In the genomic region with DNA sequence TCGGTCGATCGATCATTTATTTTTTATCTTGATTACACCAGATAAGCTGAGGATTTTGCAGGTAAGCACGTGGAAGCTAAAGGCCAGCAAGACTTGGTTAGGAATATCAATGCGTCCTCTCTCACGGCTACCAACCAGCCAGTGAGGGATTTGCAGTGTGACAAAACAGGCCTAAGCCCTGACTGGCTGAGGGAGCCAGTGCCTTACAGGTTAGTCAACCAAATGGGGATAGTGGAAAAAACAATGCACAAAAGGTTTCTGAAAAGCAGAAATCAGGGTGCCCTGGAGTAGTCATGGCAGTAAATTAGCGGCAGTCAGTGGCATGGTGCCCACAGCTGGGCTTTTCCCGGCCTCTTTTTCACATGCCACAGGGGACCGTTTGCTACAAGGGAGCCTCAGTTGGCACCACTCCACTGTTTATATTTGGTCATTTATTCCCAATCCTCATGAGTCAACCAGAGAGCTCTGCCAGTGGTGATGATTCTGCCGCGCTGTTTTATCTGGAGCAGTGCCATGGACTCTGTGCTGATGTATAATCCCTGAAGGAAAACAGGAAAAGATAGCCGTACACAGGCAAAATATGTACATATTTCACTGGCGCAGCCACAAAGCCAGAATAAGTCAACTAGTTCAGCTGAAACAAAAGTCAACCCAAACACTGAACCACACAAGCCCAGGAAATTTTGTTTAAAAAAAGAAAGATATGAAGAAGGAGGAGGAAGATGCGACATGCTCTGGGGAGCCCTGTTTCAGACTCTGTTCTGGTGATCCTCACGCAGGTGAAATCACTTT, we compare ENCODE assay signal across 9 cellular contexts.
DNase-seq lines count a peak whose midpoint lies in the region; ATAC-seq, FAIRE-seq and TF ChIP-seq lines count a peak whose summit lies in the region.
"Had no signal": no experiment of that assay in that cellular context is flagged by ENCODE, and none has a peak within 500 bp of the region (broad histone marks: within the 10 kb centered on the region; RNA-seq: fewer than 3 reads in every experiment).

No MANE protein-coding gene starts in this region.

- no peak for TF ChIP-seq RAD21 in HCT116 (IDR thresholded peaks at IDR 0.05; ENCODE audit: low read depth)

- H2AFZ ChIP-seq in HCT116 (ENCODE audit: low read depth, low read length, poor library complexity, severe bottlenecking), result peak overlapping the region; percentile 22

- no peak overlapping the region for H3K27ac ChIP-seq in HCT116 (ENCODE audit: low read depth, low read length)
- no peak overlapping the region for H3K27ac ChIP-seq in SJCRH30
- H3K27ac ChIP-seq in effector memory CD4-positive, alpha-beta T cell (ENCODE audit: insufficient read depth, low read length, poor library complexity, severe bottlenecking), result no peak overlapping the region
- H3K27ac ChIP-seq: neutrophil had no signal

- CTCF ChIA-PET in HCT116 (lab: Charles Lee), result no interaction called here

- no peak for TF ChIP-seq POLR2A in HCT116 (IDR thresholded peaks at IDR 0.05; ENCODE audit: borderline replicate concordance, extremely low read depth, insufficient read depth, insufficient read length)

- RAD21 ChIA-PET in HCT116 (lab: Charles Lee; ENCODE audit: low non-redundant PET in 1 of 2, low total read pairs in 2 of 2, uncharacterized antibody in 2 of 2, unreplicated experiment in 2 of 2), result no interaction called here

- FAIRE-seq in frontal cortex (lab: Jason Lieb, UNC), result no peak

- TF ChIP-seq CTCF in HCT116 (IDR thresholded peaks at IDR 0.05 in 2 of 3, conservative IDR thresholded peaks at IDR 0.05 in 1 of 3; ENCODE audit: borderline replicate concordance in 1 of 3, insufficient read depth in 1 of 3, low read depth in 2 of 3, low read length in 2 of 3), result no peak

- H3K36me3 ChIP-seq in HCT116 (ENCODE audit: control insufficient read depth in 1 of 2, insufficient read depth in 2 of 2, low read length in 2 of 2) (no peaks in the 10 kb centered on the region), SJCRH30 (no peaks in the 10 kb centered on the region)
- no peaks in the 10 kb centered on the region for H3K36me3 ChIP-seq in effector memory CD4-positive, alpha-beta T cell (ENCODE audit: control insufficient read depth, insufficient read depth, low read length)
- H3K36me3 ChIP-seq: neutrophil had no signal

- BruUV-seq in HCT116 (replicated peaks; lab: Mats Ljungman, UMichigan), result no TSS peak

- no peak overlapping the region for H3K9ac ChIP-seq in HCT116 (ENCODE audit: low read length)

- no peak overlapping the region for H3K4me3 ChIP-seq in HCT116 (replicated peaks in 1 of 2; ENCODE audit: low read depth in 1 of 2, low read length in 2 of 2)
- H3K4me3 ChIP-seq in SJCRH30, result no peak overlapping the region
- no peak overlapping the region for H3K4me3 ChIP-seq in effector memory CD4-positive, alpha-beta T cell (ENCODE audit: insufficient read depth, low read depth, low read length, poor library complexity, severe bottlenecking)

- H3K4me1 ChIP-seq in HCT116 (ENCODE audit: control insufficient read depth in 1 of 2, insufficient read depth in 2 of 2, low read length in 2 of 2), result peaks cover 11 to 14% of the 10 kb centered on the region in 2 experiments
- H3K4me1 ChIP-seq in SJCRH30, result peaks cover 23% of the 10 kb centered on the region
- no peaks in the 10 kb centered on the region for H3K4me1 ChIP-seq in effector memory CD4-positive, alpha-beta T cell (ENCODE audit: control insufficient read depth, insufficient read depth, low read length, poor library complexity, severe bottlenecking)

- no peaks in the 10 kb centered on the region for H3K79me2 ChIP-seq in HCT116 (ENCODE audit: insufficient read depth, low read length)

- DNase-seq in HCT116 (ENCODE audit: low read depth, low spot score) (peak; percentile 52), SJCRH30 (peak; percentile 82 to 88), frontal cortex (ENCODE audit: low spot score in 2 of 2) (peak; percentile 28 to 55), posterior vena cava (ENCODE audit: low spot score) (peak; percentile 92), NCI-H524 treated with DMSO at 0.1 percent for 48 hours (lab: John Stamatoyannopoulos, UW) (no peak)
- no peak for DNase-seq in activated naive CD4-positive, alpha-beta T cell treated with anti-CD3 and anti-CD28 coated beads, Interleukin-2, amount 50 U/mL, for 16 hours
- no peak for DNase-seq in effector memory CD4-positive, alpha-beta T cell

- H3K4me2 ChIP-seq in HCT116 (ENCODE audit: low read length), result peak overlapping the region; percentile 44

- POLR2A ChIA-PET in HCT116 (lab: Charles Lee), result interaction anchor here (0.6 kb wide), 1 partner anchor 30 kb away, joined by 3 read pairs; no protein-coding TSS in a partner anchor

- ATAC-seq in HCT116, result peak; percentile 81
- ATAC-seq in GM21529 (IDR thresholded peaks at IDR 0.05; ENCODE audit: unreplicated experiment), result no peak

- H3K9me2 ChIP-seq in HCT116 (ENCODE audit: insufficient read depth), result no peaks in the 10 kb centered on the region

- H3K9me3 ChIP-seq in HCT116 (ENCODE audit: control insufficient read depth in 1 of 2, insufficient read depth in 1 of 2, low read depth in 1 of 2, low read length in 2 of 2), result no peaks in the 10 kb centered on the region
- no peaks in the 10 kb centered on the region for H3K9me3 ChIP-seq in SJCRH30 (replicated peaks)
- no peaks in the 10 kb centered on the region for H3K9me3 ChIP-seq in effector memory CD4-positive, alpha-beta T cell (ENCODE audit: control insufficient read depth, low read length)
- H3K9me3 ChIP-seq: neutrophil had no signal

- H3K27me3 ChIP-seq in HCT116 (ENCODE audit: insufficient read depth, low read length) (peaks cover 14% of the 10 kb centered on the region; the same call in 1 of the 2 replicates), SJCRH30 (peaks cover 3% of the 10 kb centered on the region; the same call in 1 of the 2 replicates)
- H3K27me3 ChIP-seq in effector memory CD4-positive, alpha-beta T cell (replicated peaks; ENCODE audit: control insufficient read depth, insufficient read depth, low read length, poor library complexity, severe bottlenecking), result no peaks in the 10 kb centered on the region
- H3K27me3 ChIP-seq: neutrophil had no signal

- H4K20me1 ChIP-seq in HCT116 (ENCODE audit: insufficient read depth), result no peaks in the 10 kb centered on the region

- intact Hi-C loops in HCT116 (cut with micrococcal nuclease) (no loop called here), posterior vena cava (cut with DNase I) (no loop called here)

TF ChIP-seq in HCT116, 20 proteins besides CTCF, POLR2A, EP300 and RAD21:
- 0 out of 2 replicates have a peak, but pooled peaks have one; percentile 42 for TF ChIP-seq CEBPB (IDR thresholded peaks at IDR 0.05; ENCODE audit: low read depth)
- no peak for TF ChIP-seq EGR1 (IDR thresholded peaks at IDR 0.05; ENCODE audit: low read depth)
- TF ChIP-seq, protein P1, sequence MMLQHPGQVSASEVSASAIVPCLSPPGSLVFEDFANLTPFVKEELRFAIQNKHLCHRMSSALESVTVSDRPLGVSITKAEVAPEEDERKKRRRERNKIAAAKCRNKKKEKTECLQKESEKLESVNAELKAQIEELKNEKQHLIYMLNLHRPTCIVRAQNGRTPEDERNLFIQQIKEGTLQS (IDR thresholded peaks at IDR 0.05), result no peak
- peak; percentile 48; the same call in 1 of the 2 replicates for TF ChIP-seq SIN3A (IDR thresholded peaks at IDR 0.05; ENCODE audit: low read depth)
- 0 out of 2 replicates have a peak, but pooled peaks have one; percentile 49 for TF ChIP-seq SRF (IDR thresholded peaks at IDR 0.05; ENCODE audit: low read depth)
- TF ChIP-seq POLR2AphosphoS5 (IDR thresholded peaks at IDR 0.05; ENCODE audit: low read depth, low read length), result peak; percentile 42; the same call in 1 of the 2 replicates
- TF ChIP-seq YY1 (IDR thresholded peaks at IDR 0.05; ENCODE audit: extremely low read depth, insufficient replicate concordance, low read depth, low read length), result peak; percentile 29
- TF ChIP-seq SP1 (IDR thresholded peaks at IDR 0.05; ENCODE audit: low read depth), result peak; percentile 66
- no peak for TF ChIP-seq ELF1 (IDR thresholded peaks at IDR 0.05; ENCODE audit: borderline replicate concordance, low read depth)
- TF ChIP-seq JUND (IDR thresholded peaks at IDR 0.05), result peak; percentile 74
- TF ChIP-seq, protein P2, sequence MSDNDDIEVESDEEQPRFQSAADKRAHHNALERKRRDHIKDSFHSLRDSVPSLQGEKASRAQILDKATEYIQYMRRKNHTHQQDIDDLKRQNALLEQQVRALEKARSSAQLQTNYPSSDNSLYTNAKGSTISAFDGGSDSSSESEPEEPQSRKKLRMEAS (IDR thresholded peaks at IDR 0.05), result peak; percentile 50; the same call in 1 of the 2 replicates
- TF ChIP-seq EZH2phosphoT487 (IDR thresholded peaks at IDR 0.05; ENCODE audit: borderline replicate concordance), result no peak
- TF ChIP-seq, protein P3, sequence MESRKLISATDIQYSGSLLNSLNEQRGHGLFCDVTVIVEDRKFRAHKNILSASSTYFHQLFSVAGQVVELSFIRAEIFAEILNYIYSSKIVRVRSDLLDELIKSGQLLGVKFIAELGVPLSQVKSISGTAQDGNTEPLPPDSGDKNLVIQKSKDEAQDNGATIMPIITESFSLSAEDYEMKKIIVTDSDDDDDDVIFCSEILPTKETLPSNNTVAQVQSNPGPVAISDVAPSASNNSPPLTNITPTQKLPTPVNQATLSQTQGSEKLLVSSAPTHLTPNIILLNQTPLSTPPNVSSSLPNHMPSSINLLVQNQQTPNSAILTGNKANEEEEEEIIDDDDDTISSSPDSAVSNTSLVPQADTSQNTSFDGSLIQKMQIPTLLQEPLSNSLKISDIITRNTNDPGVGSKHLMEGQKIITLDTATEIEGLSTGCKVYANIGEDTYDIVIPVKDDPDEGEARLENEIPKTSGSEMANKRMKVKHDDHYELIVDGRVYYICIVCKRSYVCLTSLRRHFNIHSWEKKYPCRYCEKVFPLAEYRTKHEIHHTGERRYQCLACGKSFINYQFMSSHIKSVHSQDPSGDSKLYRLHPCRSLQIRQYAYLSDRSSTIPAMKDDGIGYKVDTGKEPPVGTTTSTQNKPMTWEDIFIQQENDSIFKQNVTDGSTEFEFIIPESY (IDR thresholded peaks at IDR 0.05; ENCODE audit: extremely low read depth, insufficient replicate concordance, low read length), result no peak
- TF ChIP-seq ZNF274 (IDR thresholded peaks at IDR 0.05; ENCODE audit: low read depth, low read length), result no peak
- TF ChIP-seq CBX3 (IDR thresholded peaks at IDR 0.05; ENCODE audit: low read depth), result peak; percentile 71
- TF ChIP-seq EZH2 (IDR thresholded peaks at IDR 0.05), result no peak
- TF ChIP-seq FOSL1 (IDR thresholded peaks at IDR 0.05; ENCODE audit: low read depth), result peak; percentile 69

Comparison
In these comparisons a context has a peak if more than half of its experiments do, and no peak if none do; other contexts are left out.
1. DNase-seq: peak in HCT116 (single experiment), SJCRH30 (2 of 2), frontal cortex (2 of 2) and posterior vena cava (single experiment); none in activated naive CD4-positive, alpha-beta T cell treated with anti-CD3 and anti-CD28 coated beads, Interleukin-2, amount 50 U/mL, for 16 hours (single experiment), NCI-H524 treated with DMSO at 0.1 percent for 48 hours (single experiment) and effector memory CD4-positive, alpha-beta T cell (0 of 3).